In genomic region chr19:35216833-35217707, GRCh38 we compare ENCODE assay signal across 9 cellular contexts. TPM values are rescaled to one million over a fixed set of nuclear protein-coding genes. Genes with fewer than 3 reads are reported as not detected.
DNase-seq lines count a peak whose midpoint lies in the region; ATAC-seq and FAIRE-seq lines count a peak whose summit lies in the region.
"Had no signal": no experiment of that assay in that cellular context is flagged by ENCODE, and none has a peak within 500 bp of the region (broad histone marks: within the 10 kb centered on the region; RNA-seq: fewer than 3 reads in every experiment).

No MANE protein-coding gene starts in this region.

- no peaks in the 10 kb centered on the region for H3K79me2 ChIP-seq in trophoblast cell (ENCODE audit: control insufficient read depth, insufficient read depth, low read length, poor library complexity)

- no peak overlapping the region for H2BK5ac ChIP-seq in trophoblast cell (ENCODE audit: low read depth, low read length, poor library complexity)

- no peaks in the 10 kb centered on the region for H3K9me3 ChIP-seq in trophoblast cell (ENCODE audit: insufficient read depth, low read depth, low read length)
- H3K9me3 ChIP-seq: SJSA1 had no signal

- no peaks in the 10 kb centered on the region for H3K9me3 Mint-ChIP-seq in activated naive CD8-positive, alpha-beta T cell (ENCODE audit: low read depth)

- peaks cover 57% of the 10 kb centered on the region for H3K4me1 Mint-ChIP-seq in activated naive CD8-positive, alpha-beta T cell (ENCODE audit: low read depth)

- H4K8ac ChIP-seq in trophoblast cell (ENCODE audit: low read depth, low read length) = no peak overlapping the region

- no peak overlapping the region for H3K27ac ChIP-seq in trophoblast cell (ENCODE audit: low read depth, low read length)
- H3K27ac ChIP-seq: SJSA1 had no signal

- no peak overlapping the region for H3K4me3 Mint-ChIP-seq in activated naive CD8-positive, alpha-beta T cell

- no peak overlapping the region for H3K23ac ChIP-seq in trophoblast cell (ENCODE audit: low read length)

- H4K91ac ChIP-seq in trophoblast cell (ENCODE audit: low read depth, low read length) = no peak overlapping the region

- no peak overlapping the region for H2BK120ac ChIP-seq in trophoblast cell (ENCODE audit: insufficient read depth, low read length, poor library complexity)

- no peak overlapping the region for H2AFZ ChIP-seq in trophoblast cell (ENCODE audit: insufficient read depth, low read length, poor library complexity)

- no peak overlapping the region for H3K9ac ChIP-seq in trophoblast cell (ENCODE audit: low read length)

- H3K4me2 ChIP-seq in trophoblast cell (ENCODE audit: low read length) = no peak overlapping the region

- ATAC-seq in HG03095 (IDR thresholded peaks at IDR 0.05; ENCODE audit: unreplicated experiment) = no peak

- no CpG with 5 or more reads among the region's 3 CpGs for WGBS in trophoblast cell (ENCODE audit: extremely low coverage, insufficient coverage, insufficient read length)

- no peaks in the 10 kb centered on the region for H3K4me1 ChIP-seq in trophoblast cell (ENCODE audit: control insufficient read depth in 1 of 2, insufficient read depth in 2 of 2, low read length in 2 of 2)
- H3K4me1 ChIP-seq: SJSA1 had no signal

- no peaks in the 10 kb centered on the region for H3K36me3 ChIP-seq in trophoblast cell (ENCODE audit: control insufficient read depth in 1 of 2, insufficient read depth in 2 of 2, low read length in 2 of 2)
- H3K36me3 ChIP-seq: SJSA1 had no signal

- H3K36me3 Mint-ChIP-seq in activated naive CD8-positive, alpha-beta T cell = peaks cover 2% of the 10 kb centered on the region

- H3K79me1 ChIP-seq in trophoblast cell (ENCODE audit: low read length) = no peaks in the 10 kb centered on the region

- no peak for FAIRE-seq in HTR-8/SVneo (lab: Jason Lieb, UNC)

- no peak overlapping the region for H3K4ac ChIP-seq in trophoblast cell (ENCODE audit: low read depth, low read length)

- H3K27ac Mint-ChIP-seq in activated naive CD8-positive, alpha-beta T cell = peak overlapping the region; percentile 91

- peak; percentile 11 for DNase-seq in NCI-H146 (lab: John Stamatoyannopoulos, UW)
- no peak for DNase-seq in NCI-H146 treated with DMSO at 0.1 percent for 48 hours (lab: John Stamatoyannopoulos, UW; ENCODE audit: unreplicated experiment)
- DNase-seq in NCI-H774 (lab: John Stamatoyannopoulos, UW) = peak; percentile 11
- DNase-seq in trophoblast cell = peak; percentile 48 to 75
- no peak for DNase-seq in HTR-8/SVneo (ENCODE audit: insufficient read length, low spot score)
- no peak for DNase-seq in NCI-H446 (lab: John Stamatoyannopoulos, UW)

- no peak overlapping the region for H3K4me3 ChIP-seq in trophoblast cell (ENCODE audit: low read depth, low read length)
- H3K4me3 ChIP-seq: SJSA1 had no signal

- H3K18ac ChIP-seq in trophoblast cell (ENCODE audit: low read length) = no peak overlapping the region

- H3K27me3 ChIP-seq in trophoblast cell (ENCODE audit: insufficient read depth, low read length) = no peaks in the 10 kb centered on the region

- H4K12ac ChIP-seq in trophoblast cell (ENCODE audit: low read depth, low read length) = no peak overlapping the region

- no peak overlapping the region for H2BK12ac ChIP-seq in trophoblast cell (ENCODE audit: low read length)

- no peaks in the 10 kb centered on the region for H3K27me3 Mint-ChIP-seq in activated naive CD8-positive, alpha-beta T cell

- no peak overlapping the region for H3K14ac ChIP-seq in trophoblast cell (ENCODE audit: low read length)

- H2AK5ac ChIP-seq in trophoblast cell (ENCODE audit: low read length) = no peak overlapping the region

RNA-seq across cellular contexts. Expression of gene FAM187B, which starts 11.5 kb away (rescaled TPM):
- not detected in 2 replicates for polyA plus RNA-seq in trophoblast cell (2013)

RNA-seq across cellular contexts. Expression of gene LSR, which starts 31.7 kb away (rescaled TPM):
- 71.4 and 74.4 TPM in 2 replicates for polyA plus RNA-seq in trophoblast cell (2013)

RNA-seq across cellular contexts. Expression of gene USF2, which starts 51.7 kb away (rescaled TPM):
- polyA plus RNA-seq in trophoblast cell (2013) = 75.6 and 76.3 TPM in 2 replicates

Comparison
In these comparisons a context has a peak if more than half of its experiments do, and no peak if none do; other contexts are left out.
1. DNase-seq: peak in NCI-H146 (single experiment), NCI-H774 (single experiment) and trophoblast cell (2 of 2); none in NCI-H146 treated with DMSO at 0.1 percent for 48 hours (single experiment), HTR-8/SVneo (single experiment) and NCI-H446 (0 of 2).